1 cellular context compared by ENCODE assay signal in genomic region chr14:55803506-55804197, GRCh38.
TF ChIP-seq lines count a peak whose summit lies in the region.

No MANE protein-coding gene starts in this region.

TF ChIP-seq in HCT116, 20 proteins besides CTCF, POLR2A, EP300 and RAD21 (continued from another document):
- TF ChIP-seq, protein P1, sequence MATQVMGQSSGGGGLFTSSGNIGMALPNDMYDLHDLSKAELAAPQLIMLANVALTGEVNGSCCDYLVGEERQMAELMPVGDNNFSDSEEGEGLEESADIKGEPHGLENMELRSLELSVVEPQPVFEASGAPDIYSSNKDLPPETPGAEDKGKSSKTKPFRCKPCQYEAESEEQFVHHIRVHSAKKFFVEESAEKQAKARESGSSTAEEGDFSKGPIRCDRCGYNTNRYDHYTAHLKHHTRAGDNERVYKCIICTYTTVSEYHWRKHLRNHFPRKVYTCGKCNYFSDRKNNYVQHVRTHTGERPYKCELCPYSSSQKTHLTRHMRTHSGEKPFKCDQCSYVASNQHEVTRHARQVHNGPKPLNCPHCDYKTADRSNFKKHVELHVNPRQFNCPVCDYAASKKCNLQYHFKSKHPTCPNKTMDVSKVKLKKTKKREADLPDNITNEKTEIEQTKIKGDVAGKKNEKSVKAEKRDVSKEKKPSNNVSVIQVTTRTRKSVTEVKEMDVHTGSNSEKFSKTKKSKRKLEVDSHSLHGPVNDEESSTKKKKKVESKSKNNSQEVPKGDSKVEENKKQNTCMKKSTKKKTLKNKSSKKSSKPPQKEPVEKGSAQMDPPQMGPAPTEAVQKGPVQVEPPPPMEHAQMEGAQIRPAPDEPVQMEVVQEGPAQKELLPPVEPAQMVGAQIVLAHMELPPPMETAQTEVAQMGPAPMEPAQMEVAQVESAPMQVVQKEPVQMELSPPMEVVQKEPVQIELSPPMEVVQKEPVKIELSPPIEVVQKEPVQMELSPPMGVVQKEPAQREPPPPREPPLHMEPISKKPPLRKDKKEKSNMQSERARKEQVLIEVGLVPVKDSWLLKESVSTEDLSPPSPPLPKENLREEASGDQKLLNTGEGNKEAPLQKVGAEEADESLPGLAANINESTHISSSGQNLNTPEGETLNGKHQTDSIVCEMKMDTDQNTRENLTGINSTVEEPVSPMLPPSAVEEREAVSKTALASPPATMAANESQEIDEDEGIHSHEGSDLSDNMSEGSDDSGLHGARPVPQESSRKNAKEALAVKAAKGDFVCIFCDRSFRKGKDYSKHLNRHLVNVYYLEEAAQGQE (IDR thresholded peaks at IDR 0.05; ENCODE audit: low read depth): no peak
- TF ChIP-seq JUND (IDR thresholded peaks at IDR 0.05) (peak; percentile 75), TCF7L2 (IDR thresholded peaks at IDR 0.05; ENCODE audit: borderline replicate concordance, extremely low read depth, insufficient read depth, insufficient read length) (peak; percentile 93), POLR2AphosphoS5 (IDR thresholded peaks at IDR 0.05; ENCODE audit: low read depth, low read length) (0 out of 2 replicates have a peak, but pooled peaks have one; percentile 17), EGR1 (IDR thresholded peaks at IDR 0.05; ENCODE audit: low read depth) (no peak), SIN3A (IDR thresholded peaks at IDR 0.05; ENCODE audit: low read depth) (peak; percentile 39; the same call in 1 of the 2 replicates), ELF1 (IDR thresholded peaks at IDR 0.05; ENCODE audit: borderline replicate concordance, low read depth) (no peak), ZNF274 (IDR thresholded peaks at IDR 0.05; ENCODE audit: low read depth, low read length) (no peak)
